ENCODE assay signal across 8 cellular contexts in the genomic region with DNA sequence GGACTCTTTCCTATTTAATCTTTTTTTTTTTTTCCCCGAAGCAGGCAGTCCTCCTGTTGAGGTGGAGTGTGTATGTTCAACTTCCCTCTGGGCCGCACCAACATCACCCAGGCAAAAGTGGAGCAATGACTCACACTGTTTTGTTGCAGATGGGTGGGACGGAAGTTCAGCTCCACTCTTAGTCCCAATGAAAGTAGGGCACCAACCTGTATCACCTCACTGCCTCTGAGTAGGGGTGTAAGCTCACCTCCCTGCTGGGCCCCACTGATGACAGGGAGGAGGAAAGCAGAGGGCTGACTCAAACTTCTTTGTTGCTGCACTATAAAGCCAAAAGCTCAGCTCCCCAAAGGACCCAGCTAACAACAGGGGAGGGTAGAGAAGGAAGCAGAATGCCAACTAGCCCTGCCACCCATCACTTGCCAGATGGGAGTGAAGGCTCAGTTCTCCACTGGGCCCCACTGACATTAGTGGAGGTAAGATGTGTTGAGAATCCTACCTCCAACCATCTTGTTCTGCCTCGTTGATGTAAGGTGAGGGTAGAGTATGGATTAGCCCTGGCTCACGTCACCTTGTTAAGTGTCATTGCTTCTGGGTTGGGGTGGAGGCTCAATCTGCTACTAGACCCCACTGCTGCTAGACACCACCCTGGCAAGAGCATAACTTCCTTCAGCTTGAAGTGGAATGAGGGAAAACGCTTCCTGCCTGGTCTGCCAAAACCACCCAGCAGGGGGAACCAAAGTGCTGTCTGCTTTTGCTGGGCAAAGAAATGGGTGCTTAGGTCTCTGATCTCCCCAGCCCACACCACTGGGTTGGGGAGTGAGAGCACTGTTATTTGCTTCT. TPM values are rescaled to one million over a fixed set of nuclear protein-coding genes. Genes with fewer than 3 reads are reported as not detected.
DNase-seq lines count a peak whose midpoint lies in the region; ATAC-seq and TF ChIP-seq lines count a peak whose summit lies in the region.

No MANE protein-coding gene starts in this region.

- no peak overlapping the region for H3K4me3 ChIP-seq in MG63
- H3K4me3 ChIP-seq in mucosa of descending colon, result no peak overlapping the region
- H3K4me3 ChIP-seq in testis, result no peak overlapping the region

- no peaks in the 10 kb centered on the region for H3K4me1 ChIP-seq in mucosa of descending colon (ENCODE audit: low read depth)
- H3K4me1 ChIP-seq in testis, result no peaks in the 10 kb centered on the region

- H3K27me3 ChIP-seq in MG63, result no peaks in the 10 kb centered on the region
- H3K27me3 ChIP-seq in testis, result no peaks in the 10 kb centered on the region

- TF ChIP-seq POLR2A in testis (IDR thresholded peaks at IDR 0.05), result no peak

- H3K36me3 ChIP-seq in MG63, result no peaks in the 10 kb centered on the region
- no peaks in the 10 kb centered on the region for H3K36me3 ChIP-seq in mucosa of descending colon (ENCODE audit: low read depth)
- no peaks in the 10 kb centered on the region for H3K36me3 ChIP-seq in testis (ENCODE audit: low read depth, missing control alignments)

- DNase-seq in AG08396 (ENCODE audit: low spot score) (peak; percentile 56), MG63 (peak; percentile 46), ecto neural progenitor cell (ENCODE audit: low spot score) (peak; percentile 58), mucosa of descending colon (peak in 2 of 3 donors; percentile 85 to 87), testis (peak; percentile 57)
- DNase-seq in activated CD4-positive, alpha-beta T cell treated with anti-CD3 and anti-CD28 coated beads for 48 hours, result peak; percentile 76

- intact Hi-C loops in mucosa of descending colon (cut with DNase I, micrococcal nuclease) (loop anchor here (5.0 to 10.0 kb wide), 2 partner anchors 190 to 192 kb away; no protein-coding TSS in a partner anchor), testis (cut with DNase I; ENCODE audit: low total_unique reads) (no loop called here)

- peak; percentile 70 for ATAC-seq in GM18907 (IDR thresholded peaks at IDR 0.05; ENCODE audit: unreplicated experiment)
- peak; percentile 93 for ATAC-seq in mucosa of descending colon
- ATAC-seq in HG03460 (IDR thresholded peaks at IDR 0.05; ENCODE audit: unreplicated experiment), result no peak

- H3K27ac ChIP-seq in testis, result no peak overlapping the region

- 80 to 89% methylated on average over 1 to 6 of the region's 6 CpGs for WGBS in testis, 2 donors

- H3K9me3 ChIP-seq in MG63 (no peaks in the 10 kb centered on the region), mucosa of descending colon (no peaks in the 10 kb centered on the region), testis (no peaks in the 10 kb centered on the region)

- TF ChIP-seq CTCF in mucosa of descending colon (IDR thresholded peaks at IDR 0.05) (peak; percentile 16), testis (IDR thresholded peaks at IDR 0.05) (peak in 1 of 3 experiments; percentile 22)

RNA-seq across cellular contexts. Expression of a gene that starts 14.1 kb away (rescaled TPM):
- 25.5 and 26.6 TPM in 2 replicates for total RNA-seq in MG63 (2014; rRNA removed; shearing (Covaris generic); ENCODE audit: low replicate concordance)
- total RNA-seq in mucosa of descending colon (10 to 100 TPM; 73.6 to 80.1 (median 73.9) TPM), testis (10 to 100 TPM; 12.5 to 12.6 TPM)
- polyA plus RNA-seq in testis (ENCODE audit: insufficient read depth, low read depth, low replicate concordance), result 8.5 TPM
